11 cellular contexts compared by ENCODE assay signal in genomic region chr10:26799342-26799741, GRCh38.
A peak's percentile ranks its signal among the peaks of the same experiment; 100 is the strongest.
DNase-seq lines count a peak whose midpoint lies in the region; ATAC-seq and TF ChIP-seq lines count a peak whose summit lies in the region.
"Had no signal": no experiment of that assay in that cellular context is flagged by ENCODE, and none has a peak within 500 bp of the region (broad histone marks: within the 10 kb centered on the region; RNA-seq: fewer than 3 reads in every experiment).

No MANE protein-coding gene starts in this region.

- no peak for TF ChIP-seq POLR2A in uterus (IDR thresholded peaks at IDR 0.05)

- no peaks in the 10 kb centered on the region for H3K27me3 ChIP-seq in uterus

- intact Hi-C loops in uterus (cut with DNase I; ENCODE audit: low total_unique reads): no loop called here

- no peaks in the 10 kb centered on the region for H3K4me1 ChIP-seq in uterus

- H3K36me3 ChIP-seq in uterus: no peaks in the 10 kb centered on the region

- H3K9me3 ChIP-seq in uterus: peaks cover 0 to 7% of the 10 kb centered on the region in 2 donors

- in situ Hi-C loops in KBM-7 (cut with MboI; ENCODE audit: low pct_unique_long_range_greater_than_20kb, low sequenced_read_pairs): no loop called here

- H3K4me3 ChIP-seq in uterus: no peak overlapping the region

- no peak for TF ChIP-seq CTCF in uterus (IDR thresholded peaks at IDR 0.05)

- ATAC-seq in GM19467 (IDR thresholded peaks at IDR 0.05; ENCODE audit: unreplicated experiment): peak; percentile 45

- DNase-seq in DMS 273 (lab: John Stamatoyannopoulos, UW; ENCODE audit: unreplicated experiment) (peak; percentile 8), DMS 273 treated with DMSO at 0.1 percent for 48 hours (lab: John Stamatoyannopoulos, UW) (no peak), KBM-7 (peak; percentile 49), germinal center (ENCODE audit: low spot score) (peak; percentile 40), COLO829 (ENCODE audit: low spot score) (no peak), uterus (no peak), ureter (ENCODE audit: low spot score) (no peak)
- DNase-seq: foreskin melanocyte, NCI-H2171 treated with DMSO at 0.1 percent for 48 hours had no signal

- H3K27ac ChIP-seq in uterus: no peak overlapping the region
- H3K27ac ChIP-seq: 22Rv1 had no signal

Comparison
In these comparisons a context has a peak if more than half of its experiments do, and no peak if none do; other contexts are left out.
1. DNase-seq: peak in DMS 273 (single experiment), KBM-7 (single experiment) and germinal center (single experiment); none in DMS 273 treated with DMSO at 0.1 percent for 48 hours (single experiment), COLO829 (single experiment), uterus (0 of 2) and ureter (single experiment).